ENCODE assay signal across 1 cellular context in the genomic region with DNA sequence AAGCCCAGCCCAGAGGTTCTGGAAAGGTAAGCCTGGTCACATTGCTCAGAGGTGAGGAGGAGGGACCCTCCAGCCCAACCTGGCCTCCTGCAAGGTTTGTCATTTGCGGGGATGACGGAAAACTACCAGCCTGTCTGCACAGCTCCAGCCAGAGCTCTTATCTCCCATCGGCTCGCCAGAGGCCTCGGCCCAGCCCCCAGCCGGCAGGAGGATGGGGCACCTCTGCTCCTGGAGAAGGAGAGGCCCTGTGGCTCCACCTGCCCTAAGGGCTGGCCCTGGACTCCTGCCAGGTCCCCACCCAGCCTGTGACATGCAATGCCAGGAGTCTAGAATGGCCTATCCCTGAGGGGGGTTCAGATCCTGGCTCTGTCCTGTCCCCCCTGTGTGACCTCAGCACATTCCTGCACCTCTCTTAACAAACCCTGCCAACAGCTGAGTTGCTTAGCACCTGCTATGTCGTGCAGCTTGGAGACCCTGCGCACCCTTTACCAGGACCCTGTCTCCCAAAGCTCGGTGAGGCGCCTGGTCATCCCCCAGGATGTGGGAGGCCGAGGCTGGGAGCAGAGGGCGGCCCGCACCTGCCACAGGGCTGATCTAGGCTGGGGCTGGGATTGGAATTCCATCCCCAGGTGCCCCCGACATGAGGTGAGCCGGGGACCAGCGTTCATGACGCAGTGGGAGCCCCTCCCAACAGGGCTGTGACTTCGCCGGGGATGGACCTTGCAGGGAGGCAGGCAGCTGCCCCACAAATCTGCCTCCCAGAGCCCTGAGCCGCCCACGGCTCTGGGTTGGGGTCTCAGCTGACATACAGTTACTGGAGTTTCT.
TF ChIP-seq lines count a peak whose summit lies in the region.

No MANE protein-coding gene starts in this region.

TF ChIP-seq in HepG2, 621 proteins besides CTCF, POLR2A, EP300 and RAD21 (continued from another document and continues in another):
- TF ChIP-seq, protein P1, sequence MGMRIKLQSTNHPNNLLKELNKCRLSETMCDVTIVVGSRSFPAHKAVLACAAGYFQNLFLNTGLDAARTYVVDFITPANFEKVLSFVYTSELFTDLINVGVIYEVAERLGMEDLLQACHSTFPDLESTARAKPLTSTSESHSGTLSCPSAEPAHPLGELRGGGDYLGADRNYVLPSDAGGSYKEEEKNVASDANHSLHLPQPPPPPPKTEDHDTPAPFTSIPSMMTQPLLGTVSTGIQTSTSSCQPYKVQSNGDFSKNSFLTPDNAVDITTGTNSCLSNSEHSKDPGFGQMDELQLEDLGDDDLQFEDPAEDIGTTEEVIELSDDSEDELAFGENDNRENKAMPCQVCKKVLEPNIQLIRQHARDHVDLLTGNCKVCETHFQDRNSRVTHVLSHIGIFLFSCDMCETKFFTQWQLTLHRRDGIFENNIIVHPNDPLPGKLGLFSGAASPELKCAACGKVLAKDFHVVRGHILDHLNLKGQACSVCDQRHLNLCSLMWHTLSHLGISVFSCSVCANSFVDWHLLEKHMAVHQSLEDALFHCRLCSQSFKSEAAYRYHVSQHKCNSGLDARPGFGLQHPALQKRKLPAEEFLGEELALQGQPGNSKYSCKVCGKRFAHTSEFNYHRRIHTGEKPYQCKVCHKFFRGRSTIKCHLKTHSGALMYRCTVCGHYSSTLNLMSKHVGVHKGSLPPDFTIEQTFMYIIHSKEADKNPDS (CRISPR knock-in tag; IDR thresholded peaks at IDR 0.05): peak; percentile 45; the same call in 1 of the 2 replicates
- TF ChIP-seq, protein P2, sequence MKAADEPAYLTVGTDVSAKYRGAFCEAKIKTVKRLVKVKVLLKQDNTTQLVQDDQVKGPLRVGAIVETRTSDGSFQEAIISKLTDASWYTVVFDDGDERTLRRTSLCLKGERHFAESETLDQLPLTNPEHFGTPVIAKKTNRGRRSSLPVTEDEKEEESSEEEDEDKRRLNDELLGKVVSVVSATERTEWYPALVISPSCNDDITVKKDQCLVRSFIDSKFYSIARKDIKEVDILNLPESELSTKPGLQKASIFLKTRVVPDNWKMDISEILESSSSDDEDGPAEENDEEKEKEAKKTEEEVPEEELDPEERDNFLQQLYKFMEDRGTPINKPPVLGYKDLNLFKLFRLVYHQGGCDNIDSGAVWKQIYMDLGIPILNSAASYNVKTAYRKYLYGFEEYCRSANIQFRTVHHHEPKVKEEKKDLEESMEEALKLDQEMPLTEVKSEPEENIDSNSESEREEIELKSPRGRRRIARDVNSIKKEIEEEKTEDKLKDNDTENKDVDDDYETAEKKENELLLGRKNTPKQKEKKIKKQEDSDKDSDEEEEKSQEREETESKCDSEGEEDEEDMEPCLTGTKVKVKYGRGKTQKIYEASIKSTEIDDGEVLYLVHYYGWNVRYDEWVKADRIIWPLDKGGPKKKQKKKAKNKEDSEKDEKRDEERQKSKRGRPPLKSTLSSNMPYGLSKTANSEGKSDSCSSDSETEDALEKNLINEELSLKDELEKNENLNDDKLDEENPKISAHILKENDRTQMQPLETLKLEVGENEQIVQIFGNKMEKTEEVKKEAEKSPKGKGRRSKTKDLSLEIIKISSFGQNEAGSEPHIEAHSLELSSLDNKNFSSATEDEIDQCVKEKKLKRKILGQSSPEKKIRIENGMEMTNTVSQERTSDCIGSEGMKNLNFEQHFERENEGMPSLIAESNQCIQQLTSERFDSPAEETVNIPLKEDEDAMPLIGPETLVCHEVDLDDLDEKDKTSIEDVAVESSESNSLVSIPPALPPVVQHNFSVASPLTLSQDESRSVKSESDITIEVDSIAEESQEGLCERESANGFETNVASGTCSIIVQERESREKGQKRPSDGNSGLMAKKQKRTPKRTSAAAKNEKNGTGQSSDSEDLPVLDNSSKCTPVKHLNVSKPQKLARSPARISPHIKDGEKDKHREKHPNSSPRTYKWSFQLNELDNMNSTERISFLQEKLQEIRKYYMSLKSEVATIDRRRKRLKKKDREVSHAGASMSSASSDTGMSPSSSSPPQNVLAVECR (CRISPR knock-in tag; IDR thresholded peaks at IDR 0.05; ENCODE audit: borderline replicate concordance): peak; percentile 50; the same call in 1 of the 2 replicates
- TF ChIP-seq, protein P3, sequence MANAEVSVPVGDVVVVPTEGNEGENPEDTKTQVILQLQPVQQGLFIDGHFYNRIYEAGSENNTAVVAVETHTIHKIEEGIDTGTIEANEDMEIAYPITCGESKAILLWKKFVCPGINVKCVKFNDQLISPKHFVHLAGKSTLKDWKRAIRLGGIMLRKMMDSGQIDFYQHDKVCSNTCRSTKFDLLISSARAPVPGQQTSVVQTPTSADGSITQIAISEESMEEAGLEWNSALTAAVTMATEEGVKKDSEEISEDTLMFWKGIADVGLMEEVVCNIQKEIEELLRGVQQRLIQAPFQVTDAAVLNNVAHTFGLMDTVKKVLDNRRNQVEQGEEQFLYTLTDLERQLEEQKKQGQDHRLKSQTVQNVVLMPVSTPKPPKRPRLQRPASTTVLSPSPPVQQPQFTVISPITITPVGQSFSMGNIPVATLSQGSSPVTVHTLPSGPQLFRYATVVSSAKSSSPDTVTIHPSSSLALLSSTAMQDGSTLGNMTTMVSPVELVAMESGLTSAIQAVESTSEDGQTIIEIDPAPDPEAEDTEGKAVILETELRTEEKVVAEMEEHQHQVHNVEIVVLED (CRISPR knock-in tag; IDR thresholded peaks at IDR 0.05; ENCODE audit: borderline replicate concordance): 0 out of 2 replicates have a peak, but pooled peaks have one; percentile 13
- no peak for TF ChIP-seq IKZF1 (IDR thresholded peaks at IDR 0.05)
- TF ChIP-seq PITX1 (CRISPR knock-in tag; IDR thresholded peaks at IDR 0.05): peak; percentile 53; the same call in 1 of the 2 replicates
- TF ChIP-seq HDAC2 (CRISPR knock-in tag; IDR thresholded peaks at IDR 0.05): peak; percentile 66; the same call in 1 of the 2 replicates
- no peak for TF ChIP-seq U2AF1 (optimal IDR thresholded peaks at IDR 0.05; ENCODE audit: low read depth, low read length)
- TF ChIP-seq CHD4 (IDR thresholded peaks at IDR 0.05; ENCODE audit: borderline replicate concordance, low read length): no peak
- TF ChIP-seq SP5 (CRISPR knock-in tag; IDR thresholded peaks at IDR 0.05; ENCODE audit: borderline replicate concordance, low read depth): peak; percentile 48; the same call in 1 of the 2 replicates
- no peak; the same call in 1 of the 2 replicates for TF ChIP-seq ZNF335 (CRISPR knock-in tag; IDR thresholded peaks at IDR 0.05)
- TF ChIP-seq SOX13 (IDR thresholded peaks at IDR 0.05): no peak
- peak in 1 of 2 experiments; percentile 55; a peak in 2 of 4 replicates for TF ChIP-seq SOX13 (CRISPR knock-in tag; conservative IDR thresholded peaks at IDR 0.05 in 1 of 2, IDR thresholded peaks at IDR 0.05 in 1 of 2)
- TF ChIP-seq ZFP90 (CRISPR knock-in tag; IDR thresholded peaks at IDR 0.05; ENCODE audit: borderline replicate concordance): 0 out of 2 replicates have a peak, but pooled peaks have one; percentile 24
- TF ChIP-seq LCORL (IDR thresholded peaks at IDR 0.05): no peak
- TF ChIP-seq LCORL (CRISPR knock-in tag; IDR thresholded peaks at IDR 0.05): peak; percentile 65; the same call in 1 of the 2 replicates
- TF ChIP-seq MED8 (CRISPR knock-in tag; IDR thresholded peaks at IDR 0.05; ENCODE audit: insufficient replicate concordance): peak; percentile 55
- no peak for TF ChIP-seq ATF7 (IDR thresholded peaks at IDR 0.05)
- 0 out of 2 replicates have a peak, but pooled peaks have one; percentile 60 for TF ChIP-seq ATF7 (CRISPR knock-in tag; IDR thresholded peaks at IDR 0.05)
- TF ChIP-seq, protein P4, sequence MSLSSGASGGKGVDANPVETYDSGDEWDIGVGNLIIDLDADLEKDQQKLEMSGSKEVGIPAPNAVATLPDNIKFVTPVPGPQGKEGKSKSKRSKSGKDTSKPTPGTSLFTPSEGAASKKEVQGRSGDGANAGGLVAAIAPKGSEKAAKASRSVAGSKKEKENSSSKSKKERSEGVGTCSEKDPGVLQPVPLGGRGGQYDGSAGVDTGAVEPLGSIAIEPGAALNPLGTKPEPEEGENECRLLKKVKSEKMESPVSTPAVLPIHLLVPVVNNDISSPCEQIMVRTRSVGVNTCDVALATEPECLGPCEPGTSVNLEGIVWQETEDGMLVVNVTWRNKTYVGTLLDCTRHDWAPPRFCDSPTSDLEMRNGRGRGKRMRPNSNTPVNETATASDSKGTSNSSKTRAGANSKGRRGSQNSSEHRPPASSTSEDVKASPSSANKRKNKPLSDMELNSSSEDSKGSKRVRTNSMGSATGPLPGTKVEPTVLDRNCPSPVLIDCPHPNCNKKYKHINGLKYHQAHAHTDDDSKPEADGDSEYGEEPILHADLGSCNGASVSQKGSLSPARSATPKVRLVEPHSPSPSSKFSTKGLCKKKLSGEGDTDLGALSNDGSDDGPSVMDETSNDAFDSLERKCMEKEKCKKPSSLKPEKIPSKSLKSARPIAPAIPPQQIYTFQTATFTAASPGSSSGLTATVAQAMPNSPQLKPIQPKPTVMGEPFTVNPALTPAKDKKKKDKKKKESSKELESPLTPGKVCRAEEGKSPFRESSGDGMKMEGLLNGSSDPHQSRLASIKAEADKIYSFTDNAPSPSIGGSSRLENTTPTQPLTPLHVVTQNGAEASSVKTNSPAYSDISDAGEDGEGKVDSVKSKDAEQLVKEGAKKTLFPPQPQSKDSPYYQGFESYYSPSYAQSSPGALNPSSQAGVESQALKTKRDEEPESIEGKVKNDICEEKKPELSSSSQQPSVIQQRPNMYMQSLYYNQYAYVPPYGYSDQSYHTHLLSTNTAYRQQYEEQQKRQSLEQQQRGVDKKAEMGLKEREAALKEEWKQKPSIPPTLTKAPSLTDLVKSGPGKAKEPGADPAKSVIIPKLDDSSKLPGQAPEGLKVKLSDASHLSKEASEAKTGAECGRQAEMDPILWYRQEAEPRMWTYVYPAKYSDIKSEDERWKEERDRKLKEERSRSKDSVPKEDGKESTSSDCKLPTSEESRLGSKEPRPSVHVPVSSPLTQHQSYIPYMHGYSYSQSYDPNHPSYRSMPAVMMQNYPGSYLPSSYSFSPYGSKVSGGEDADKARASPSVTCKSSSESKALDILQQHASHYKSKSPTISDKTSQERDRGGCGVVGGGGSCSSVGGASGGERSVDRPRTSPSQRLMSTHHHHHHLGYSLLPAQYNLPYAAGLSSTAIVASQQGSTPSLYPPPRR (CRISPR knock-in tag; IDR thresholded peaks at IDR 0.05; ENCODE audit: borderline replicate concordance): peak; percentile 53
- TF ChIP-seq, protein P5, sequence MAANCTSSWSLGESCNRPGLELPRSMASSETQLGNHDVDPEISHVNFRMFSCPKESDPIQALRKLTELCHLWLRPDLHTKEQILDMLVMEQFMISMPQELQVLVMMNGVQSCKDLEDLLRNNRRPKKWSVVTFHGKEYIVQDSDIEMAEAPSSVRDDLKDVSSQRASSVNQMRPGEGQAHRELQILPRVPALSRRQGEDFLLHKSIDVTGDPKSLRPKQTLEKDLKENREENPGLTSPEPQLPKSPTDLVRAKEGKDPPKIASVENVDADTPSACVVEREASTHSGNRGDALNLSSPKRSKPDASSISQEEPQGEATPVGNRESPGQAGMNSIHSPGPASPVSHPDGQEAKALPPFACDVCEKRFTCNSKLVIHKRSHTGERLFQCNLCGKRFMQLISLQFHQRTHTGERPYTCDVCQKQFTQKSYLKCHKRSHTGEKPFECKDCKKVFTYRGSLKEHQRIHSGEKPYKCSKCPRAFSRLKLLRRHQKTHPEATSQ (CRISPR knock-in tag; IDR thresholded peaks at IDR 0.05; ENCODE audit: borderline replicate concordance): peak; percentile 66; the same call in 1 of the 2 replicates
- TF ChIP-seq ZNF792 (CRISPR knock-in tag; IDR thresholded peaks at IDR 0.05): peak; percentile 47; the same call in 1 of the 2 replicates
- peak; percentile 47 for TF ChIP-seq ARNTL (CRISPR knock-in tag; IDR thresholded peaks at IDR 0.05)
- TF ChIP-seq, protein P6, sequence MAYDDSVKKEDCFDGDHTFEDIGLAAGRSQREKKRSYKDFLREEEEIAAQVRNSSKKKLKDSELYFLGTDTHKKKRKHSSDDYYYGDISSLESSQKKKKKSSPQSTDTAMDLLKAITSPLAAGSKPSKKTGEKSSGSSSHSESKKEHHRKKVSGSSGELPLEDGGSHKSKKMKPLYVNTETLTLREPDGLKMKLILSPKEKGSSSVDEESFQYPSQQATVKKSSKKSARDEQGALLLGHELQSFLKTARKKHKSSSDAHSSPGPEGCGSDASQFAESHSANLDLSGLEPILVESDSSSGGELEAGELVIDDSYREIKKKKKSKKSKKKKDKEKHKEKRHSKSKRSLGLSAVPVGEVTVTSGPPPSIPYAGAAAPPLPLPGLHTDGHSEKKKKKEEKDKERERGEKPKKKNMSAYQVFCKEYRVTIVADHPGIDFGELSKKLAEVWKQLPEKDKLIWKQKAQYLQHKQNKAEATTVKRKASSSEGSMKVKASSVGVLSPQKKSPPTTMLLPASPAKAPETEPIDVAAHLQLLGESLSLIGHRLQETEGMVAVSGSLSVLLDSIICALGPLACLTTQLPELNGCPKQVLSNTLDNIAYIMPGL (CRISPR knock-in tag; IDR thresholded peaks at IDR 0.05; ENCODE audit: borderline replicate concordance in 1 of 2, low read depth in 1 of 2): peak in 1 of 2 experiments; percentile 44; a peak in 1 of 4 replicates
- TF ChIP-seq ZBTB7B (CRISPR knock-in tag; IDR thresholded peaks at IDR 0.05): 0 out of 2 replicates have a peak, but pooled peaks have one; percentile 53
- TF ChIP-seq NFE2L2 (IDR thresholded peaks at IDR 0.05; ENCODE audit: low read length): no peak
- peak; percentile 49; the same call in 1 of the 2 replicates for TF ChIP-seq ESRRA (CRISPR knock-in tag; IDR thresholded peaks at IDR 0.05; ENCODE audit: low read depth)
- TF ChIP-seq MZF1 (CRISPR knock-in tag; IDR thresholded peaks at IDR 0.05; ENCODE audit: borderline replicate concordance): no peak
- no peak for TF ChIP-seq ZKSCAN8 (CRISPR knock-in tag; IDR thresholded peaks at IDR 0.05; ENCODE audit: borderline replicate concordance)
- TF ChIP-seq SRSF1 (optimal IDR thresholded peaks at IDR 0.05; ENCODE audit: low read depth, low read length): peak; percentile 70
- peak; percentile 63; the same call in 1 of the 2 replicates for TF ChIP-seq NCOA2 (CRISPR knock-in tag; IDR thresholded peaks at IDR 0.05)
- TF ChIP-seq KDM3A (CRISPR knock-in tag; IDR thresholded peaks at IDR 0.05; ENCODE audit: low read depth): peak; percentile 51; the same call in 1 of the 2 replicates
- peak; percentile 76 for TF ChIP-seq ZNF354B (CRISPR knock-in tag; IDR thresholded peaks at IDR 0.05)
- 0 out of 2 replicates have a peak, but pooled peaks have one; percentile 16 for TF ChIP-seq ZNF747 (CRISPR knock-in tag; IDR thresholded peaks at IDR 0.05; ENCODE audit: borderline replicate concordance)
- no peak for TF ChIP-seq FOXC1 (CRISPR knock-in tag; IDR thresholded peaks at IDR 0.05; ENCODE audit: borderline replicate concordance)
